In the genomic region with DNA sequence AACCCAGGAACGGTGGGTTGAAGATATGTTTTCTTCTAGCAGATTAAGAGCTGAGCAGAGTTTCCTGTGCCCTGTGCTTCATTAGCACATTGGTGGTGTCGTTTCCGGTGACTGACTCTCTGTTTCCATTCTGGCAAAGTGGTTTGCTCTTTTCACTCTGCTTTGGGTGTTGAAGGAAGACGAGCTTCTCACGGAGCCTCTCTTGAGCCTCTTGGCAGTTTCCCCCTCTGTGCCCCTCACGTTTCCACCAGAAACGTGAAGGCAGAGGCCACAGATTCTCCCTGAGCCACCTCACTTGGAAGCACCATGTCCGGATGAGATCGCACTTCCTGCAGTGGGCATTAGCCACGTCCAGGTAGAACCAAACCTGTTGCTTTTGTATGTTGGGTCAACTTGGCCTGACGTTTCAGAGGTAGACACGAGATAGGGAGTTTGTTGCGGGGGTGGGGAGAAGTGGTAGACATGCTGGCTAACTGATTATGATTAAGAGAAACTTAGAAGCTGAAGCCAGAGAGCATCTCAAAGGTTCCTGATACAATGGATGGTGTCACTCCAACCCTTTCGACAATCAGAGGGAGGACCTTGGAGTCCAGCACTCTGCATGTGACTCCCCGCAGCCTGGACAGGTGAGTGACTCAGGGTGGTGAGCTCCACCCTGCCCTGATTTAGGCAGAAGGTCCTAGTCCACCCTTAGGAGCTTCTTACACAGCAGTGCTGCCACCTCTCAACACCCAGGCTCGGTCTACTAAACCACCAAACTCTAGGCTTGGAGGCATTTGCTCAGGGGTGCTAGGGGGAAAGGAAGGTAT, we compare ENCODE assay signal across 8 cellular contexts. TPM values are rescaled to one million over a fixed set of nuclear protein-coding genes. Genes with fewer than 3 reads are reported as not detected.
DNase-seq lines count a peak whose midpoint lies in the region; ATAC-seq and TF ChIP-seq lines count a peak whose summit lies in the region.

TSS of gene LAX1 (plus strand) at position 155 of the 809 bp plus-strand sequence. CDS start at position 538, 383 bp downstream.

- no peak within 1 kb of the TSS for H3K23ac ChIP-seq in neuronal stem cell (ENCODE audit: low read depth, low read length, poor library complexity)

- H3K27me3 ChIP-seq in HL-60 (ENCODE audit: insufficient read depth, poor library complexity, severe bottlenecking) (no peaks in the 10 kb centered on the region), neuronal stem cell (ENCODE audit: control insufficient read depth in 3 of 3, insufficient read depth in 3 of 3, low read depth in 1 of 3, low read length in 3 of 3) (peaks cover 0 to 2% (median 0%) of the 10 kb centered on the region in 3 experiments), tibial nerve (no peaks in the 10 kb centered on the region)

- H3K79me1 ChIP-seq in neuronal stem cell (ENCODE audit: low read depth, low read length): no peaks in the 10 kb centered on the region

- no peaks in the 10 kb centered on the region for H3K9me3 ChIP-seq in neuronal stem cell (replicated peaks in 1 of 2; ENCODE audit: control insufficient read depth in 2 of 2, insufficient read depth in 1 of 2, low read depth in 1 of 2, low read length in 2 of 2)
- no peaks in the 10 kb centered on the region for H3K9me3 ChIP-seq in tibial nerve

- DNase-seq in GM19238 (ENCODE audit: insufficient read length, low spot score) (peak; percentile 34), HL-60 (ENCODE audit: low read depth in 1 of 2, low spot score in 1 of 2) (peak; percentile 7 to 70), activated T-cell treated with anti-CD3 and anti-CD28 coated beads for 1 hour (ENCODE audit: low read depth) (peak; percentile 62), neuronal stem cell (ENCODE audit: low spot score) (no peak), Right ventricle myocardium superior (no peak), anterior cingulate cortex (lab: John Stamatoyannopoulos, UW) (no peak), tibial nerve (ENCODE audit: low spot score in 2 of 2) (no peak)

- H3K4me1 ChIP-seq in neuronal stem cell (ENCODE audit: control insufficient read depth in 2 of 2, insufficient read depth in 1 of 2, low read depth in 1 of 2, low read length in 2 of 2) (peaks cover 0 to 6% of the 10 kb centered on the region in 2 donors), tibial nerve (peaks cover 0 to 8% (median 0%) of the 10 kb centered on the region in 4 donors)

- H4K8ac ChIP-seq in neuronal stem cell (ENCODE audit: low read depth, low read length): no peak within 1 kb of the TSS

- no peak within 1 kb of the TSS for H2BK12ac ChIP-seq in neuronal stem cell (ENCODE audit: low read length)

- no peak within 1 kb of the TSS for H3K4me2 ChIP-seq in neuronal stem cell (ENCODE audit: insufficient read depth, low read length, poor library complexity, severe bottlenecking)

- H3K4me3 ChIP-seq in HL-60 (replicated peaks; ENCODE audit: insufficient read depth, low read length) (no peak within 1 kb of the TSS), neuronal stem cell (ENCODE audit: low read length in 2 of 2) (no peak within 1 kb of the TSS), tibial nerve (peak within 1 kb of the TSS in 2 of 4 donors; percentile 0 to 34)

- H3K14ac ChIP-seq in neuronal stem cell (ENCODE audit: low read length): no peak within 1 kb of the TSS

- no peaks in the 10 kb centered on the region for H3K36me3 ChIP-seq in neuronal stem cell (replicated peaks in 1 of 2; ENCODE audit: control insufficient read depth in 2 of 2, insufficient read depth in 2 of 2, low read length in 2 of 2)
- H3K36me3 ChIP-seq in tibial nerve: no peaks in the 10 kb centered on the region

- peak within 1 kb of the TSS; percentile 38 for H2AFZ ChIP-seq in neuronal stem cell (ENCODE audit: low read length)

- no peak within 1 kb of the TSS for H2AK5ac ChIP-seq in neuronal stem cell (ENCODE audit: low read depth, low read length)

- H3K27ac ChIP-seq in HL-60 (replicated peaks) (peak within 1 kb of the TSS; percentile 81), neuronal stem cell (replicated peaks; ENCODE audit: low read length) (no peak within 1 kb of the TSS), tibial nerve (peak within 1 kb of the TSS in 1 of 4 donors; percentile 75)

- TF ChIP-seq CTCF in HL-60 (IDR thresholded peaks at IDR 0.05; ENCODE audit: insufficient read depth, low read length) (no peak), tibial nerve (IDR thresholded peaks at IDR 0.05) (no peak)

- no peak for TF ChIP-seq POLR2A in tibial nerve (IDR thresholded peaks at IDR 0.05)

- H3K4ac ChIP-seq in neuronal stem cell (ENCODE audit: low read length): no peak within 1 kb of the TSS

- H2BK120ac ChIP-seq in neuronal stem cell (ENCODE audit: low read depth, low read length): no peak within 1 kb of the TSS

- H2BK5ac ChIP-seq in neuronal stem cell (ENCODE audit: low read length): no peak within 1 kb of the TSS

- no peak within 1 kb of the TSS for H4K91ac ChIP-seq in neuronal stem cell (ENCODE audit: low read depth, low read length, poor library complexity)

- no peak for TF ChIP-seq EP300 in tibial nerve (IDR thresholded peaks at IDR 0.05)

- no peak within 1 kb of the TSS for H3K9ac ChIP-seq in neuronal stem cell (ENCODE audit: low read depth, low read length, poor library complexity)

- H2BK15ac ChIP-seq in neuronal stem cell (ENCODE audit: low read length): no peak within 1 kb of the TSS

- no peak within 1 kb of the TSS for H3K18ac ChIP-seq in neuronal stem cell (ENCODE audit: low read length)

- WGBS in neuronal stem cell (ENCODE audit: extremely low coverage in 2 of 2, insufficient read length in 2 of 2, insufficient replicate concordance in 1 of 2), 2 donors: no CpG with 5 or more reads among the region's 16 CpGs
- 71 to 77% methylated on average over 16 of the region's 16 CpGs for WGBS in tibial nerve, 2 donors

- intact Hi-C loops in Right ventricle myocardium superior (cut with DNase I): no loop called here

- no peak for ATAC-seq in HG02970 (IDR thresholded peaks at IDR 0.05; ENCODE audit: low FRiP score, unreplicated experiment)
- ATAC-seq in Right ventricle myocardium superior (ENCODE audit: poor library complexity): no peak

RNA-seq across cellular contexts. Expression of gene LAX1, which starts in this region (rescaled TPM):
- not detected for polyA plus RNA-seq in neuronal stem cell (2013, experiment 1 of 2)
- not detected for polyA plus RNA-seq in neuronal stem cell (2013, experiment 2 of 2)
- total RNA-seq in Right ventricle myocardium superior (0.24 TPM), tibial nerve (1 to 10 TPM in 2 of 4 donors, under 1 TPM in 2; 0.39 to 1.5 (median 1.00) TPM)

Comparison
In these comparisons a context has a peak if more than half of its experiments do, and no peak if none do; other contexts are left out.
1. DNase-seq: peak in GM19238 (single experiment), HL-60 (2 of 2) and activated T-cell treated with anti-CD3 and anti-CD28 coated beads for 1 hour (single experiment); none in neuronal stem cell (single experiment), Right ventricle myocardium superior (single experiment), anterior cingulate cortex (0 of 58) and tibial nerve (0 of 2).